ENCODE assay signal across 2 cellular contexts in the genomic region with DNA sequence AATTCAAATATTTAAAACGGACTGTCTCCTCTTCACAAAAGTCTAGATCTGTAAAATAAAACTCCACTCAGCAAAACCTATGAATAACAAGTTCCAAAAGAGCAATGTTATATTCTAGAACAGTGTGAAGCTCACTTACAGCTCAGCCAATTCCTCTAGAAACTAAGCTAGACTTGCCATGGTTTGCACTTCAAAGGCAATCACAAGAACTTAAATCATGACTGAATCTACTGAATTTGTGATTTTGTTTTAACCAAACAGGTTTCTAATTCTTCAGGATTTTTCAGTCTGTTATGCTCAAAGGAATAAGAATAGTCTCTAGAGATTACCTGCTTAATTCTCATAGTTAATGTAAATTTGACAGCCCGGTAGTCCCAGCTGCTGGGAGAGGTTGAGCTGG.
TF ChIP-seq lines count a peak whose summit lies in the region.

No MANE protein-coding gene starts in this region.

TF ChIP-seq in SK-N-SH treated with all-trans-retinoic acid at 6 μM for 48 hours, 23 proteins besides CTCF, POLR2A, EP300 and RAD21 (continued from another document):
- TF ChIP-seq, protein P1, sequence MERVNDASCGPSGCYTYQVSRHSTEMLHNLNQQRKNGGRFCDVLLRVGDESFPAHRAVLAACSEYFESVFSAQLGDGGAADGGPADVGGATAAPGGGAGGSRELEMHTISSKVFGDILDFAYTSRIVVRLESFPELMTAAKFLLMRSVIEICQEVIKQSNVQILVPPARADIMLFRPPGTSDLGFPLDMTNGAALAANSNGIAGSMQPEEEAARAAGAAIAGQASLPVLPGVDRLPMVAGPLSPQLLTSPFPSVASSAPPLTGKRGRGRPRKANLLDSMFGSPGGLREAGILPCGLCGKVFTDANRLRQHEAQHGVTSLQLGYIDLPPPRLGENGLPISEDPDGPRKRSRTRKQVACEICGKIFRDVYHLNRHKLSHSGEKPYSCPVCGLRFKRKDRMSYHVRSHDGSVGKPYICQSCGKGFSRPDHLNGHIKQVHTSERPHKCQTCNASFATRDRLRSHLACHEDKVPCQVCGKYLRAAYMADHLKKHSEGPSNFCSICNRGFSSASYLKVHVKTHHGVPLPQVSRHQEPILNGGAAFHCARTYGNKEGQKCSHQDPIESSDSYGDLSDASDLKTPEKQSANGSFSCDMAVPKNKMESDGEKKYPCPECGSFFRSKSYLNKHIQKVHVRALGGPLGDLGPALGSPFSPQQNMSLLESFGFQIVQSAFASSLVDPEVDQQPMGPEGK (CRISPR knock-in tag; IDR thresholded peaks at IDR 0.05; ENCODE audit: borderline replicate concordance) = no peak
- TF ChIP-seq, protein P2, sequence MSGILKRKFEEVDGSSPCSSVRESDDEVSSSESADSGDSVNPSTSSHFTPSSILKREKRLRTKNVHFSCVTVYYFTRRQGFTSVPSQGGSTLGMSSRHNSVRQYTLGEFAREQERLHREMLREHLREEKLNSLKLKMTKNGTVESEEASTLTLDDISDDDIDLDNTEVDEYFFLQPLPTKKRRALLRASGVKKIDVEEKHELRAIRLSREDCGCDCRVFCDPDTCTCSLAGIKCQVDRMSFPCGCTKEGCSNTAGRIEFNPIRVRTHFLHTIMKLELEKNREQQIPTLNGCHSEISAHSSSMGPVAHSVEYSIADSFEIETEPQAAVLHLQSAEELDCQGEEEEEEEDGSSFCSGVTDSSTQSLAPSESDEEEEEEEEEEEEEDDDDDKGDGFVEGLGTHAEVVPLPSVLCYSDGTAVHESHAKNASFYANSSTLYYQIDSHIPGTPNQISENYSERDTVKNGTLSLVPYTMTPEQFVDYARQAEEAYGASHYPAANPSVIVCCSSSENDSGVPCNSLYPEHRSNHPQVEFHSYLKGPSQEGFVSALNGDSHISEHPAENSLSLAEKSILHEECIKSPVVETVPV (CRISPR knock-in tag; IDR thresholded peaks at IDR 0.05) = no peak
- TF ChIP-seq, protein P3, sequence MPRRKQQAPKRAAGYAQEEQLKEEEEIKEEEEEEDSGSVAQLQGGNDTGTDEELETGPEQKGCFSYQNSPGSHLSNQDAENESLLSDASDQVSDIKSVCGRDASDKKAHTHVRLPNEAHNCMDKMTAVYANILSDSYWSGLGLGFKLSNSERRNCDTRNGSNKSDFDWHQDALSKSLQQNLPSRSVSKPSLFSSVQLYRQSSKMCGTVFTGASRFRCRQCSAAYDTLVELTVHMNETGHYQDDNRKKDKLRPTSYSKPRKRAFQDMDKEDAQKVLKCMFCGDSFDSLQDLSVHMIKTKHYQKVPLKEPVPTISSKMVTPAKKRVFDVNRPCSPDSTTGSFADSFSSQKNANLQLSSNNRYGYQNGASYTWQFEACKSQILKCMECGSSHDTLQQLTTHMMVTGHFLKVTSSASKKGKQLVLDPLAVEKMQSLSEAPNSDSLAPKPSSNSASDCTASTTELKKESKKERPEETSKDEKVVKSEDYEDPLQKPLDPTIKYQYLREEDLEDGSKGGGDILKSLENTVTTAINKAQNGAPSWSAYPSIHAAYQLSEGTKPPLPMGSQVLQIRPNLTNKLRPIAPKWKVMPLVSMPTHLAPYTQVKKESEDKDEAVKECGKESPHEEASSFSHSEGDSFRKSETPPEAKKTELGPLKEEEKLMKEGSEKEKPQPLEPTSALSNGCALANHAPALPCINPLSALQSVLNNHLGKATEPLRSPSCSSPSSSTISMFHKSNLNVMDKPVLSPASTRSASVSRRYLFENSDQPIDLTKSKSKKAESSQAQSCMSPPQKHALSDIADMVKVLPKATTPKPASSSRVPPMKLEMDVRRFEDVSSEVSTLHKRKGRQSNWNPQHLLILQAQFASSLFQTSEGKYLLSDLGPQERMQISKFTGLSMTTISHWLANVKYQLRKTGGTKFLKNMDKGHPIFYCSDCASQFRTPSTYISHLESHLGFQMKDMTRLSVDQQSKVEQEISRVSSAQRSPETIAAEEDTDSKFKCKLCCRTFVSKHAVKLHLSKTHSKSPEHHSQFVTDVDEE (CRISPR knock-in tag; IDR thresholded peaks at IDR 0.05) = no peak
- TF ChIP-seq ISL1 (CRISPR knock-in tag; IDR thresholded peaks at IDR 0.05) (no peak), TOX (CRISPR knock-in tag; IDR thresholded peaks at IDR 0.05; ENCODE audit: borderline replicate concordance) (no peak), PPARA (CRISPR knock-in tag; IDR thresholded peaks at IDR 0.05; ENCODE audit: borderline replicate concordance) (no peak), ZNF8 (CRISPR knock-in tag; IDR thresholded peaks at IDR 0.05) (no peak), ARNTL (CRISPR knock-in tag; IDR thresholded peaks at IDR 0.05; ENCODE audit: borderline replicate concordance, low read depth) (no peak), OSR1 (CRISPR knock-in tag; IDR thresholded peaks at IDR 0.05) (no peak), CSDC2 (CRISPR knock-in tag; IDR thresholded peaks at IDR 0.05) (no peak), ZC3H10 (CRISPR knock-in tag; IDR thresholded peaks at IDR 0.05) (no peak), SNAI2 (CRISPR knock-in tag; IDR thresholded peaks at IDR 0.05) (no peak), BACH2 (CRISPR knock-in tag; IDR thresholded peaks at IDR 0.05; ENCODE audit: borderline replicate concordance) (no peak)

TF ChIP-seq in GM23338, 12 proteins besides CTCF, POLR2A, EP300 and RAD21 (continued from another document):
- TF ChIP-seq, protein P4, sequence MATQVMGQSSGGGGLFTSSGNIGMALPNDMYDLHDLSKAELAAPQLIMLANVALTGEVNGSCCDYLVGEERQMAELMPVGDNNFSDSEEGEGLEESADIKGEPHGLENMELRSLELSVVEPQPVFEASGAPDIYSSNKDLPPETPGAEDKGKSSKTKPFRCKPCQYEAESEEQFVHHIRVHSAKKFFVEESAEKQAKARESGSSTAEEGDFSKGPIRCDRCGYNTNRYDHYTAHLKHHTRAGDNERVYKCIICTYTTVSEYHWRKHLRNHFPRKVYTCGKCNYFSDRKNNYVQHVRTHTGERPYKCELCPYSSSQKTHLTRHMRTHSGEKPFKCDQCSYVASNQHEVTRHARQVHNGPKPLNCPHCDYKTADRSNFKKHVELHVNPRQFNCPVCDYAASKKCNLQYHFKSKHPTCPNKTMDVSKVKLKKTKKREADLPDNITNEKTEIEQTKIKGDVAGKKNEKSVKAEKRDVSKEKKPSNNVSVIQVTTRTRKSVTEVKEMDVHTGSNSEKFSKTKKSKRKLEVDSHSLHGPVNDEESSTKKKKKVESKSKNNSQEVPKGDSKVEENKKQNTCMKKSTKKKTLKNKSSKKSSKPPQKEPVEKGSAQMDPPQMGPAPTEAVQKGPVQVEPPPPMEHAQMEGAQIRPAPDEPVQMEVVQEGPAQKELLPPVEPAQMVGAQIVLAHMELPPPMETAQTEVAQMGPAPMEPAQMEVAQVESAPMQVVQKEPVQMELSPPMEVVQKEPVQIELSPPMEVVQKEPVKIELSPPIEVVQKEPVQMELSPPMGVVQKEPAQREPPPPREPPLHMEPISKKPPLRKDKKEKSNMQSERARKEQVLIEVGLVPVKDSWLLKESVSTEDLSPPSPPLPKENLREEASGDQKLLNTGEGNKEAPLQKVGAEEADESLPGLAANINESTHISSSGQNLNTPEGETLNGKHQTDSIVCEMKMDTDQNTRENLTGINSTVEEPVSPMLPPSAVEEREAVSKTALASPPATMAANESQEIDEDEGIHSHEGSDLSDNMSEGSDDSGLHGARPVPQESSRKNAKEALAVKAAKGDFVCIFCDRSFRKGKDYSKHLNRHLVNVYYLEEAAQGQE (IDR thresholded peaks at IDR 0.05; ENCODE audit: unreplicated experiment) = no peak
- TF ChIP-seq JUNB (IDR thresholded peaks at IDR 0.05; ENCODE audit: unreplicated experiment) = no peak
- no peak for TF ChIP-seq EZH2 (IDR thresholded peaks at IDR 0.05; ENCODE audit: low read depth, unreplicated experiment)
- no peak for TF ChIP-seq ZNF331 (CRISPR knock-in tag; IDR thresholded peaks at IDR 0.05; ENCODE audit: low read depth)
- TF ChIP-seq, protein P5, sequence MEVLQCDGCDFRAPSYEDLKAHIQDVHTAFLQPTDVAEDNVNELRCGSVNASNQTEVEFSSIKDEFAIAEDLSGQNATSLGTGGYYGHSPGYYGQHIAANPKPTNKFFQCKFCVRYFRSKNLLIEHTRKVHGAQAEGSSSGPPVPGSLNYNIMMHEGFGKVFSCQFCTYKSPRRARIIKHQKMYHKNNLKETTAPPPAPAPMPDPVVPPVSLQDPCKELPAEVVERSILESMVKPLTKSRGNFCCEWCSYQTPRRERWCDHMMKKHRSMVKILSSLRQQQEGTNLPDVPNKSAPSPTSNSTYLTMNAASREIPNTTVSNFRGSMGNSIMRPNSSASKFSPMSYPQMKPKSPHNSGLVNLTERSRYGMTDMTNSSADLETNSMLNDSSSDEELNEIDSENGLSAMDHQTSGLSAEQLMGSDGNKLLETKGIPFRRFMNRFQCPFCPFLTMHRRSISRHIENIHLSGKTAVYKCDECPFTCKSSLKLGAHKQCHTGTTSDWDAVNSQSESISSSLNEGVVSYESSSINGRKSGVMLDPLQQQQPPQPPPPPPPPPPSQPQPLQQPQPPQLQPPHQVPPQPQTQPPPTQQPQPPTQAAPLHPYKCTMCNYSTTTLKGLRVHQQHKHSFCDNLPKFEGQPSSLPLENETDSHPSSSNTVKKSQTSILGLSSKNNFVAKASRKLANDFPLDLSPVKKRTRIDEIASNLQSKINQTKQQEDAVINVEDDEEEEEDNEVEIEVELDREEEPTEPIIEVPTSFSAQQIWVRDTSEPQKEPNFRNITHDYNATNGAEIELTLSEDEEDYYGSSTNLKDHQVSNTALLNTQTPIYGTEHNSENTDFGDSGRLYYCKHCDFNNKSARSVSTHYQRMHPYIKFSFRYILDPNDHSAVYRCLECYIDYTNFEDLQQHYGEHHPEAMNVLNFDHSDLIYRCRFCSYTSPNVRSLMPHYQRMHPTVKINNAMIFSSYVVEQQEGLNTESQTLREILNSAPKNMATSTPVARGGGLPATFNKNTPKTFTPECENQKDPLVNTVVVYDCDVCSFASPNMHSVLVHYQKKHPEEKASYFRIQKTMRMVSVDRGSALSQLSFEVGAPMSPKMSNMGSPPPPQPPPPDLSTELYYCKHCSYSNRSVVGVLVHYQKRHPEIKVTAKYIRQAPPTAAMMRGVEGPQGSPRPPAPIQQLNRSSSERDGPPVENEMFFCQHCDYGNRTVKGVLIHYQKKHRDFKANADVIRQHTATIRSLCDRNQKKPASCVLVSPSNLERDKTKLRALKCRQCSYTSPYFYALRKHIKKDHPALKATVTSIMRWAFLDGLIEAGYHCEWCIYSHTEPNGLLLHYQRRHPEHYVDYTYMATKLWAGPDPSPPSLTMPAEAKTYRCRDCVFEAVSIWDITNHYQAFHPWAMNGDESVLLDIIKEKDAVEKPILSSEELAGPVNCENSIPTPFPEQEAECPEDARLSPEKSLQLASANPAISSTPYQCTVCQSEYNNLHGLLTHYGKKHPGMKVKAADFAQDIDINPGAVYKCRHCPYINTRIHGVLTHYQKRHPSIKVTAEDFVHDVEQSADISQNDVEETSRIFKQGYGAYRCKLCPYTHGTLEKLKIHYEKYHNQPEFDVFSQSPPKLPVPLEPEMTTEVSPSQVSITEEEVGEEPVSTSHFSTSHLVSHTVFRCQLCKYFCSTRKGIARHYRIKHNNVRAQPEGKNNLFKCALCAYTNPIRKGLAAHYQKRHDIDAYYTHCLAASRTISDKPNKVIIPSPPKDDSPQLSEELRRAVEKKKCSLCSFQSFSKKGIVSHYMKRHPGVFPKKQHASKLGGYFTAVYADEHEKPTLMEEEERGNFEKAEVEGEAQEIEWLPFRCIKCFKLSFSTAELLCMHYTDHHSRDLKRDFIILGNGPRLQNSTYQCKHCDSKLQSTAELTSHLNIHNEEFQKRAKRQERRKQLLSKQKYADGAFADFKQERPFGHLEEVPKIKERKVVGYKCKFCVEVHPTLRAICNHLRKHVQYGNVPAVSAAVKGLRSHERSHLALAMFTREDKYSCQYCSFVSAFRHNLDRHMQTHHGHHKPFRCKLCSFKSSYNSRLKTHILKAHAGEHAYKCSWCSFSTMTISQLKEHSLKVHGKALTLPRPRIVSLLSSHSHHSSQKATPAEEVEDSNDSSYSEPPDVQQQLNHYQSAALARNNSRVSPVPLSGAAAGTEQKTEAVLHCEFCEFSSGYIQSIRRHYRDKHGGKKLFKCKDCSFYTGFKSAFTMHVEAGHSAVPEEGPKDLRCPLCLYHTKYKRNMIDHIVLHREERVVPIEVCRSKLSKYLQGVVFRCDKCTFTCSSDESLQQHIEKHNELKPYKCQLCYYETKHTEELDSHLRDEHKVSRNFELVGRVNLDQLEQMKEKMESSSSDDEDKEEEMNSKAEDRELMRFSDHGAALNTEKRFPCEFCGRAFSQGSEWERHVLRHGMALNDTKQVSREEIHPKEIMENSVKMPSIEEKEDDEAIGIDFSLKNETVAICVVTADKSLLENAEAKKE (CRISPR knock-in tag; IDR thresholded peaks at IDR 0.05) = no peak
